6 cellular contexts compared by ENCODE assay signal in the genomic region with DNA sequence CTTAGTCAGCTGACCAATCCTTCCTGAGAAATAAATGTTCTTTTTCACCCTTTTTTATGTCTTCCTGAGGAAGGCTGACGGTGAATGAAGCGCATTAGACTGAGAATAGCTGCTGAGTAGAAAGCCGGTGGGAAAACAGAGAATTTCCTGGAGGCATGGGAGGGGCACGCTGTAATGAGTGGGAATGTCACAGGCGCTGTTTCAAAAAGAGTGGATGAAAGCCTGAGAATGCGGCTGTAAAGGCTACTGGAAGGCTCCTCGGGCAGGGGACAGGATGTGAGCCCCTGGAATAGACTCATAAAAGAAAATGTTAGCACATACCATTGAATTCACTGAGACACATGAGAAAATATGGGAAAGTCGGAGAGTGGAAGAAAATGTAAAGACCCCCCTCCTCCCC. TPM values are rescaled to one million over a fixed set of nuclear protein-coding genes. Genes with fewer than 3 reads are reported as not detected.
"Had no signal": no experiment of that assay in that cellular context is flagged by ENCODE, and none has a peak within 500 bp of the region (broad histone marks: within the 10 kb centered on the region; RNA-seq: fewer than 3 reads in every experiment).

No MANE protein-coding gene starts in this region.

RNA-seq across cellular contexts. Expression of gene SLC2A14, which starts 29.6 kb away (rescaled TPM):
- total RNA-seq: T-helper 1 cell treated with Interleukin-12 subunit alpha and Interleukin-12 subunit beta and Interleukin-4 antibody, amounts not matched to agents 30 ng/mL and 1 ng/mL, for 36 hours had no signal
- polyA plus RNA-seq: esophagus had no signal

RNA-seq across cellular contexts. Expression of gene NANOG, which starts 53.9 kb away (rescaled TPM):
- total RNA-seq: activated CD8-positive, alpha-beta memory T cell treated with anti-CD3 and anti-CD28 coated beads for 36 hours; T-helper 1 cell treated with Interleukin-12 subunit alpha and Interleukin-12 subunit beta and Interleukin-4 antibody, amounts not matched to agents 30 ng/mL and 1 ng/mL, for 36 hours had no signal
- polyA plus RNA-seq: psoas muscle, sigmoid colon, SK-N-SH had no signal
